In genomic region chr22:29765905-29766631, GRCh38 we compare ENCODE assay signal across 8 cellular contexts. TPM values are rescaled to one million over a fixed set of nuclear protein-coding genes. Genes with fewer than 3 reads are reported as not detected.
DNase-seq lines count a peak whose midpoint lies in the region; ATAC-seq and TF ChIP-seq lines count a peak whose summit lies in the region.

No MANE protein-coding gene starts in this region.

- intact Hi-C loops in PC-3 (cut with micrococcal nuclease), result loop anchor here (2.0 to 10.0 kb wide), 2 partner anchors 65 to 139 kb away; no protein-coding TSS in a partner anchor
- intact Hi-C loops in colonic mucosa (cut with DNase I), result loop anchor here (5.0 kb wide), 1 partner anchor 241 kb away; no protein-coding TSS in a partner anchor
- intact Hi-C loops in transverse colon (cut with DNase I; ENCODE audit: low total_unique reads), result no loop called here

- peak overlapping the region; percentile 100 for H3K4me3 ChIP-seq in PC-3 (ENCODE audit: low read length)
- H3K4me3 ChIP-seq in colonic mucosa, result peak overlapping the region; percentile 84
- H3K4me3 ChIP-seq in muscle layer of colon (ENCODE audit: low read depth in 1 of 2, low read length in 2 of 2), result peak overlapping the region; percentile 46 to 89
- peak overlapping the region; percentile 69 to 78 (median 76) for H3K4me3 ChIP-seq in transverse colon

- H3K27ac ChIP-seq in PC-3 (ENCODE audit: low read length) (peak overlapping the region; percentile 59), colonic mucosa (peak overlapping the region; percentile 80), muscle layer of colon (ENCODE audit: low read depth, low read length) (peak overlapping the region; percentile 70), transverse colon (peak overlapping the region; percentile 86 to 90 (median 88))

- CTCF ChIA-PET in PC-3 (lab: Charles Lee), result interaction anchor here (0.7 kb wide), 1 partner anchor 311 kb away, joined by 3 read pairs; no protein-coding TSS in a partner anchor

- 48 to 54% methylated on average over 2 to 15 of the region's 15 CpGs for WGBS in transverse colon (ENCODE audit: low coverage in 1 of 2), 2 donors

- no peak for TF ChIP-seq CTCF in PC-3 (conservative IDR thresholded peaks at IDR 0.05; ENCODE audit: low read depth, low read length)
- TF ChIP-seq CTCF in colonic mucosa (IDR thresholded peaks at IDR 0.05), result no peak
- TF ChIP-seq CTCF in transverse colon (IDR thresholded peaks at IDR 0.05), result peak in 1 of 5 experiments; percentile 22

- H3F3A ChIP-seq in PC-3 (ENCODE audit: low read length, unreplicated experiment), result peaks cover 4% of the 10 kb centered on the region

- TF ChIP-seq EP300 in transverse colon (IDR thresholded peaks at IDR 0.05; ENCODE audit: low read depth), result no peak

- H3K9ac ChIP-seq in PC-3 (ENCODE audit: low read length) (peak overlapping the region; percentile 99), colonic mucosa (ENCODE audit: low read depth in 2 of 2, low read length in 2 of 2) (peak overlapping the region; percentile 82 to 99), muscle layer of colon (ENCODE audit: low read length) (peak overlapping the region; percentile 60)

- no peaks in the 10 kb centered on the region for H3K9me3 ChIP-seq in PC-3 (ENCODE audit: low read length)
- H3K9me3 ChIP-seq in colonic mucosa, result no peaks in the 10 kb centered on the region
- H3K9me3 ChIP-seq in muscle layer of colon (ENCODE audit: low read length), result no peaks in the 10 kb centered on the region
- no peaks in the 10 kb centered on the region for H3K9me3 ChIP-seq in transverse colon

- peaks cover 9% of the 10 kb centered on the region; the same call in 1 of the 2 replicates for H3K4me1 ChIP-seq in PC-3 (ENCODE audit: insufficient read depth, low read length)
- H3K4me1 ChIP-seq in colonic mucosa, result peaks cover 8% of the 10 kb centered on the region
- peaks cover 21% of the 10 kb centered on the region for H3K4me1 ChIP-seq in muscle layer of colon (ENCODE audit: insufficient read depth, low read length)
- H3K4me1 ChIP-seq in transverse colon, result peaks cover 16 to 25% (median 20%) of the 10 kb centered on the region in 4 donors

- peak overlapping the region; percentile 91 for H3K4me2 ChIP-seq in PC-3 (ENCODE audit: low read length)

- TF ChIP-seq POLR2A in transverse colon (IDR thresholded peaks at IDR 0.05), result no peak

- no TSS peak for BruUV-seq in PC-3 (replicated peaks; lab: Mats Ljungman, UMichigan)

- H3K27me3 ChIP-seq in PC-3 (ENCODE audit: low read length) (no peaks in the 10 kb centered on the region), colonic mucosa (no peaks in the 10 kb centered on the region), muscle layer of colon (ENCODE audit: control insufficient read depth in 1 of 2, insufficient read depth in 2 of 2, low read length in 2 of 2) (no peaks in the 10 kb centered on the region), transverse colon (no peaks in the 10 kb centered on the region)

- H3K9me2 ChIP-seq in PC-3 (replicated peaks; ENCODE audit: low read length), result no peaks in the 10 kb centered on the region

- H2AFZ ChIP-seq in PC-3 (ENCODE audit: low read length), result peak overlapping the region; percentile 98

- POLR2A ChIA-PET in PC-3 (lab: Charles Lee; ENCODE audit: unreplicated experiment), result interaction anchor here (0.6 to 0.7 kb wide), 2 partner anchors 34 to 54 kb away, joined by 3 to 5 read pairs; no protein-coding TSS in a partner anchor

- peaks cover 41% of the 10 kb centered on the region for H3K79me2 ChIP-seq in PC-3 (ENCODE audit: low read length)

- no peak for DNase-seq in PC-3
- peak; percentile 54 for DNase-seq in colonic mucosa
- peak; percentile 44 for DNase-seq in transverse colon
- no peak for DNase-seq in UCSD-AML1 (lab: John Stamatoyannopoulos, UW; ENCODE audit: unreplicated experiment)
- DNase-seq in dedifferentiated amniotic fluid mesenchymal stem cell (ENCODE audit: extremely low spot score), result no peak

- H3K36me3 ChIP-seq in PC-3 (ENCODE audit: low read depth, low read length) (peaks cover 5% of the 10 kb centered on the region), colonic mucosa (peaks cover 7% of the 10 kb centered on the region), muscle layer of colon (ENCODE audit: insufficient read depth, low read length) (peaks cover 18% of the 10 kb centered on the region), transverse colon (peaks cover 0 to 11% (median 6%) of the 10 kb centered on the region in 4 donors)

- no peaks in the 10 kb centered on the region for H4K20me1 ChIP-seq in PC-3 (ENCODE audit: low read length)

- peak; percentile 17 for ATAC-seq in GM18502 (IDR thresholded peaks at IDR 0.05; ENCODE audit: poor library complexity, unreplicated experiment)
- peak; percentile 13 for ATAC-seq in HG02610 (IDR thresholded peaks at IDR 0.05; ENCODE audit: unreplicated experiment)
- ATAC-seq in PC-3, result no peak; the same call in 1 of the 2 replicates

- in situ Hi-C loops in transverse colon (cut with MboI; ENCODE audit: low pct_ligation_motif_present in 1 of 4, low pct_unique_long_range_greater_than_20kb in 1 of 4, low sequenced_read_pairs in 3 of 4), result no loop called here

RNA-seq across cellular contexts. Expression of gene ZMAT5, which starts 0.7 kb away (rescaled TPM):
- total RNA-seq in PC-3 (2014; rRNA removed) (24.2 and 37.7 TPM in 2 replicates), colonic mucosa (10 to 100 TPM; 11.9 to 14.3 TPM), transverse colon (10 to 100 TPM in 3 of 4 donors, not detected in 1; 13.8 to 20.2 (median 19.1) TPM)

RNA-seq across cellular contexts. Expression of gene UQCR10, which starts 1.1 kb away (rescaled TPM):
- 116 and 196 TPM in 2 replicates for total RNA-seq in PC-3 (2014; rRNA removed)
- total RNA-seq in colonic mucosa, result 100 to 1,000 TPM; 171 to 217 TPM
- 100 to 1,000 TPM in 1 of 4 donors, 10 to 100 TPM in 3; 22.4 to 139 (median 47.3) TPM for total RNA-seq in transverse colon

RNA-seq across cellular contexts. Expression of gene CABP7, which starts 46.3 kb away (rescaled TPM):
- total RNA-seq in PC-3 (2014; rRNA removed) (0.69 and 0.87 TPM in 2 replicates), colonic mucosa (under 1 TPM in 1 of 2 donors, not detected in 1; 0.50 TPM), transverse colon (not detected)

Comparison
In these comparisons a context has a peak if more than half of its experiments do, and no peak if none do; other contexts are left out.
1. DNase-seq: peak in colonic mucosa (single experiment) and transverse colon (single experiment); none in PC-3 (single experiment), UCSD-AML1 (single experiment) and dedifferentiated amniotic fluid mesenchymal stem cell (single experiment).
2. Peak in every context shown above with its lines, with median percentiles within 50 percentile points of each other: H3K27ac ChIP-seq, H3K4me3 ChIP-seq and H3K9ac ChIP-seq.